8 cellular contexts compared by ENCODE assay signal in genomic region chr2:204024503-204024902, GRCh38.
DNase-seq lines count a peak whose midpoint lies in the region; ATAC-seq and TF ChIP-seq lines count a peak whose summit lies in the region.

No MANE protein-coding gene starts in this region.

- H3K36me3 Mint-ChIP-seq in activated CD4-positive, alpha-beta T cell treated with anti-CD3 and anti-CD28 coated beads, Interleukin-2, amount 10 ng/mL, durations not matched to agents 7 days and 5 days (ENCODE audit: low read depth) = peaks cover 10% of the 10 kb centered on the region
- no peaks in the 10 kb centered on the region for H3K36me3 Mint-ChIP-seq in natural killer cell

- H3K27ac Mint-ChIP-seq in activated CD4-positive, alpha-beta T cell treated with anti-CD3 and anti-CD28 coated beads, Interleukin-2, amount 10 ng/mL, durations not matched to agents 7 days and 5 days = no peak overlapping the region
- H3K27ac Mint-ChIP-seq in natural killer cell = no peak overlapping the region

- POLR2A ChIA-PET in activated CD4-positive, alpha-beta T cell treated with anti-CD3 and anti-CD28 coated beads, Interleukin-2, amount 10 ng/mL, durations not matched to agents 7 days and 5 days (lab: Charles Lee) = no interaction called here

- in situ Hi-C loops in astrocyte of the spinal cord (cut with HindIII; ENCODE audit: low sequenced_read_pairs) = no loop called here

- no peaks in the 10 kb centered on the region for H3K27me3 Mint-ChIP-seq in activated CD4-positive, alpha-beta T cell treated with anti-CD3 and anti-CD28 coated beads, Interleukin-2, amount 10 ng/mL, durations not matched to agents 7 days and 5 days
- peaks cover 4 to 7% of the 10 kb centered on the region in 2 donors for H3K27me3 Mint-ChIP-seq in natural killer cell (ENCODE audit: low read depth in 2 of 2)

- no peaks in the 10 kb centered on the region for H3K9me3 Mint-ChIP-seq in activated CD4-positive, alpha-beta T cell treated with anti-CD3 and anti-CD28 coated beads, Interleukin-2, amount 10 ng/mL, durations not matched to agents 7 days and 5 days
- no peaks in the 10 kb centered on the region for H3K9me3 Mint-ChIP-seq in natural killer cell

- no peak overlapping the region for H3K4me3 Mint-ChIP-seq in activated CD4-positive, alpha-beta T cell treated with anti-CD3 and anti-CD28 coated beads, Interleukin-2, amount 10 ng/mL, durations not matched to agents 7 days and 5 days
- no peak overlapping the region for H3K4me3 Mint-ChIP-seq in natural killer cell

- no peak overlapping the region for H3K4me3 ChIP-seq in astrocyte of the spinal cord (ENCODE audit: low read depth, low read length)

- DNase-seq in activated CD4-positive, alpha-beta T cell treated with anti-CD3 and anti-CD28 coated beads, Interleukin-2, amount 10 ng/mL, durations not matched to agents 7 days and 5 days = peak; percentile 35
- DNase-seq in activated CD4-positive, alpha-beta T cell treated with anti-CD3 and anti-CD28 coated beads for 1 hour = no peak
- peak; percentile 8 for DNase-seq in NCI-H1436 treated with DMSO at 0.1 percent for 48 hours (lab: John Stamatoyannopoulos, UW)
- DNase-seq in astrocyte of the spinal cord (ENCODE audit: low read depth, low spot score) = peak; percentile 35
- peak; percentile 42 for DNase-seq in kidney glomerular epithelial cell (lab: John Stamatoyannopoulos, UW)
- no peak for DNase-seq in natural killer cell

- ATAC-seq in GM21381 (IDR thresholded peaks at IDR 0.05; ENCODE audit: unreplicated experiment) (no peak), HG02623 (IDR thresholded peaks at IDR 0.05; ENCODE audit: unreplicated experiment) (no peak), natural killer cell (no peak)

- peaks cover 57% of the 10 kb centered on the region for H3K4me1 Mint-ChIP-seq in activated CD4-positive, alpha-beta T cell treated with anti-CD3 and anti-CD28 coated beads, Interleukin-2, amount 10 ng/mL, durations not matched to agents 7 days and 5 days
- peaks cover 0 to 5% of the 10 kb centered on the region in 2 donors for H3K4me1 Mint-ChIP-seq in natural killer cell

- peak; percentile 68 for TF ChIP-seq CTCF in astrocyte of the spinal cord (IDR thresholded peaks at IDR 0.05; ENCODE audit: low read depth, low read length)
- TF ChIP-seq CTCF in natural killer cell (IDR thresholded peaks at IDR 0.05) = no peak

- intact Hi-C loops in natural killer cell (cut with micrococcal nuclease) = no loop called here

- CTCF ChIA-PET in activated CD4-positive, alpha-beta T cell treated with anti-CD3 and anti-CD28 coated beads, Interleukin-2, amount 10 ng/mL, durations not matched to agents 7 days and 5 days (lab: Charles Lee) = interaction anchor here (0.6 to 1.9 kb wide), 4 partner anchors 9 to 156 kb away, joined by 3 to 5 read pairs (median 4); no protein-coding TSS in a partner anchor

Comparison
In these comparisons a context has a peak if more than half of its experiments do, and no peak if none do; other contexts are left out.
1. DNase-seq: peak in activated CD4-positive, alpha-beta T cell treated with anti-CD3 and anti-CD28 coated beads, Interleukin-2, amount 10 ng/mL, durations not matched to agents 7 days and 5 days (single experiment), NCI-H1436 treated with DMSO at 0.1 percent for 48 hours (single experiment), astrocyte of the spinal cord (single experiment) and kidney glomerular epithelial cell (single experiment); none in activated CD4-positive, alpha-beta T cell treated with anti-CD3 and anti-CD28 coated beads for 1 hour (single experiment) and natural killer cell (single experiment).